7 cellular contexts compared by ENCODE assay signal in the genomic region with DNA sequence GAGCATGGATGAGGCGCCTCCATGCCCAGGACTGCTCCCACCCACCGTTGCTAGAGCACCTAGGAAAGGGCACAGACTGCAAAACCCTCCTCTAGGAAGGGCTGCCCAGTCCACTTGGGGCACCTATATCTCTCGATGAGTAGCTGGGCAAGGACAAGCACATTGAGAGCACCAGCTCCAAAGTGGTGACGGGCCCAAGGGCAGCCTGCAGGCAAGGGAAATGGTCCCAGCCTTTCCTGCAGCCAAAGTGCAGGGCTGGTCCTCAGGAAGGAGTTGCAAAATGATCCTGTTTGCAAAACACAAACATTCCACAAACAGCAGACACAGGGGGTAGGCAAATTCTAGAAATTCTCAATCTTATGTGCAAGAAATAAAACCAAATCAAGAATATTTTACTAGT. TPM values are rescaled to one million over a fixed set of nuclear protein-coding genes. Genes with fewer than 3 reads are reported as not detected.
DNase-seq lines count a peak whose midpoint lies in the region; ATAC-seq, FAIRE-seq and TF ChIP-seq lines count a peak whose summit lies in the region.
"Not testable (repeated sequence)": the region's sequence is repeated elsewhere in the genome, so short reads cannot be mapped to it uniquely, and the experiment has no call there.

No MANE protein-coding gene starts in this region.

- H3K79me2 ChIP-seq in H1 (ENCODE audit: control insufficient read depth in 1 of 2, insufficient read depth in 2 of 2, low read length in 2 of 2): peaks cover 5 to 83% of the 10 kb centered on the region in 2 experiments

- WGBS in H1 (ENCODE audit: extremely low coverage in 1 of 2, insufficient coverage in 1 of 2, insufficient read length in 1 of 2, insufficient replicate concordance in 2 of 2, low coverage in 1 of 2, low lambda C conversion rate in 2 of 2, missing lambda C conversion rate in 1 of 2), 2 experiments: 90% methylated on average over 4 of the region's 4 CpGs; no CpG with 5 or more reads in 1 of the 2 experiments
- 48 to 62% (median 52%) methylated on average over 4 of the region's 4 CpGs for WGBS in heart left ventricle, 4 donors
- WGBS in right cardiac atrium: 61% methylated on average over 4 of the region's 4 CpGs

- H2BK12ac ChIP-seq in H1 (ENCODE audit: low read depth, low read length): not testable (repeated sequence)

- CTCF ChIA-PET in H1 (lab: Charles Lee; ENCODE audit: partially characterized antibody): not testable (repeated sequence)

- H3K36me3 ChIP-seq in H1 (ENCODE audit: control insufficient read depth in 2 of 4, insufficient read depth in 4 of 4, low read length in 3 of 4); heart left ventricle: not testable (repeated sequence)

- H3K4me1 ChIP-seq in H1 (replicated peaks in 1 of 4; ENCODE audit: control insufficient read depth in 3 of 4, insufficient read depth in 4 of 4, low read length in 3 of 4) (peaks cover 4 to 13% (median 7%) of the 10 kb centered on the region in 4 experiments; a peak in 6 of 7 replicates), heart left ventricle (peaks cover 0 to 79% (median 39%) of the 10 kb centered on the region in 12 donors), right cardiac atrium (ENCODE audit: control insufficient read depth, insufficient read depth, low read length) (peaks cover 23% of the 10 kb centered on the region)

- not testable (repeated sequence) for H2BK20ac ChIP-seq in H1 (ENCODE audit: low read length)

- not testable (repeated sequence) for H4K5ac ChIP-seq in H1 (ENCODE audit: insufficient read length, low read depth, low read length)

- H3K79me1 ChIP-seq in H1 (ENCODE audit: low read depth, low read length): peaks cover 21% of the 10 kb centered on the region

- not testable (repeated sequence) for H3K36me3 Mint-ChIP-seq in IgD-negative memory B cell; T-helper 17 cell (ENCODE audit: low read depth); naive B cell
- H3K36me3 Mint-ChIP-seq in stimulated activated memory B cell treated with anti-CD40 and anti-IgM and Interleukin-4, amounts not matched to agents 10 μg/mL and 1 μg/mL and 100 μg/mL, for 72 hours: peaks cover 22% of the 10 kb centered on the region

- not testable (repeated sequence) for H3K18ac ChIP-seq in H1 (ENCODE audit: extremely low read depth, low read length)

- POLR2A ChIA-PET in H1 (lab: Charles Lee; ENCODE audit: partially characterized antibody): not testable (repeated sequence)

- H3K27ac ChIP-seq in H1 (ENCODE audit: low read depth, low read length); right cardiac atrium (ENCODE audit: low read length): not testable (repeated sequence)
- H3K27ac ChIP-seq in heart left ventricle: peak overlapping the region in 8 of 12 donors; percentile 34 to 63 (median 52)

- ATAC-seq in T-helper 17 cell; naive B cell (ENCODE audit: low read depth in 2 of 2); stimulated activated memory B cell treated with anti-CD40 and anti-IgM and Interleukin-4, amounts not matched to agents 10 μg/mL and 1 μg/mL and 100 μg/mL, for 72 hours: not testable (repeated sequence)
- ATAC-seq in heart left ventricle: peak; percentile 33 to 74 (median 50)
- peak; percentile 12 to 30 for ATAC-seq in right cardiac atrium

- not testable (repeated sequence) for TF ChIP-seq POLR2A in H1 (IDR thresholded peaks at IDR 0.05; ENCODE audit: control extremely low read depth in 1 of 2, low read depth in 2 of 2, low read length in 2 of 2); heart left ventricle (IDR thresholded peaks at IDR 0.05)

- not testable (repeated sequence) for H3K4me3 ChIP-seq in H1 (ENCODE audit: extremely low read depth in 1 of 4, insufficient read depth in 2 of 4, low read depth in 3 of 4, low read length in 4 of 4); heart left ventricle; right cardiac atrium (ENCODE audit: low read length)

- H3K23ac ChIP-seq in H1 (ENCODE audit: insufficient read length): not testable (repeated sequence)

- H2AK5ac ChIP-seq in H1 (ENCODE audit: low read depth, low read length): not testable (repeated sequence)

- peak overlapping the region in 2 of 3 donors; percentile 18 to 67 for H3K27ac Mint-ChIP-seq in IgD-negative memory B cell
- H3K27ac Mint-ChIP-seq in T-helper 17 cell: peak overlapping the region; percentile 37
- peak overlapping the region in 4 of 6 donors; percentile 89 to 97 (median 92) for H3K27ac Mint-ChIP-seq in naive B cell
- peak overlapping the region; percentile 97 for H3K27ac Mint-ChIP-seq in stimulated activated memory B cell treated with anti-CD40 and anti-IgM and Interleukin-4, amounts not matched to agents 10 μg/mL and 1 μg/mL and 100 μg/mL, for 72 hours

- not testable (repeated sequence) for DNase-seq in T-helper 17 cell; H1 (ENCODE audit: low read depth in 1 of 2, low spot score in 2 of 2); right cardiac atrium; naive B cell
- DNase-seq in heart left ventricle: peak in 2 of 5 donors; percentile 47 to 62

- not testable (repeated sequence) for TF ChIP-seq CTCF in H1 (IDR thresholded peaks at IDR 0.05; ENCODE audit: control extremely low read depth in 1 of 3, insufficient read depth in 1 of 3, low read depth in 1 of 3, low read length in 3 of 3); heart left ventricle (IDR thresholded peaks at IDR 0.05)

- H2BK15ac ChIP-seq in H1 (ENCODE audit: low read length): not testable (repeated sequence)

- not testable (repeated sequence) for H2BK120ac ChIP-seq in H1 (replicated peaks; ENCODE audit: low read depth, low read length)

- TF ChIP-seq EP300 in H1 (IDR thresholded peaks at IDR 0.05; ENCODE audit: borderline replicate concordance in 1 of 2, low read depth in 2 of 2, low read length in 2 of 2): not testable (repeated sequence)

- peak; percentile 42 for FAIRE-seq in H1 (lab: Jason Lieb, UNC)

- not testable (repeated sequence) for H3K14ac ChIP-seq in H1 (ENCODE audit: insufficient read length)

- H3K4me3 Mint-ChIP-seq in IgD-negative memory B cell (peak overlapping the region in 3 of 4 donors; percentile 8 to 48 (median 46)), naive B cell (peak overlapping the region in 3 of 8 donors; percentile 18 to 68 (median 31))
- not testable (repeated sequence) for H3K4me3 Mint-ChIP-seq in T-helper 17 cell; stimulated activated memory B cell treated with anti-CD40 and anti-IgM and Interleukin-4, amounts not matched to agents 10 μg/mL and 1 μg/mL and 100 μg/mL, for 72 hours

- H3K9me3 Mint-ChIP-seq in IgD-negative memory B cell; naive B cell; stimulated activated memory B cell treated with anti-CD40 and anti-IgM and Interleukin-4, amounts not matched to agents 10 μg/mL and 1 μg/mL and 100 μg/mL, for 72 hours: not testable (repeated sequence)

- not testable (repeated sequence) for H4K8ac ChIP-seq in H1 (ENCODE audit: extremely low read depth, insufficient read depth, low read length)

- H3K4me2 ChIP-seq in H1 (ENCODE audit: insufficient read depth in 1 of 2, low read depth in 2 of 2, low read length in 2 of 2): not testable (repeated sequence)

- H2BK5ac ChIP-seq in H1 (ENCODE audit: low read depth, low read length): not testable (repeated sequence)

- H3K27me3 Mint-ChIP-seq in IgD-negative memory B cell; T-helper 17 cell; naive B cell; stimulated activated memory B cell treated with anti-CD40 and anti-IgM and Interleukin-4, amounts not matched to agents 10 μg/mL and 1 μg/mL and 100 μg/mL, for 72 hours: not testable (repeated sequence)

- TF ChIP-seq RAD21 in H1 (IDR thresholded peaks at IDR 0.05 in 1 of 2, conservative IDR thresholded peaks at IDR 0.05 in 1 of 2; ENCODE audit: low read depth in 2 of 2, low read length in 2 of 2): not testable (repeated sequence)

- not testable (repeated sequence) for H3K9me3 ChIP-seq in T-helper 17 cell (ENCODE audit: control insufficient read depth, low read length, poor library complexity, severe bottlenecking); H1 (ENCODE audit: insufficient read depth in 2 of 2, low read depth in 1 of 2, low read length in 1 of 2); heart left ventricle; right cardiac atrium (ENCODE audit: control insufficient read depth, low read length)

- peaks cover 13 to 23% of the 10 kb centered on the region in 2 experiments for H4K20me1 ChIP-seq in H1 (replicated peaks in 1 of 2; ENCODE audit: control insufficient read depth in 1 of 2, insufficient read depth in 2 of 2, low read length in 2 of 2)

- not testable (repeated sequence) for H3K4ac ChIP-seq in H1 (replicated peaks; ENCODE audit: insufficient read length, low read depth, low read length)

- H3K9ac ChIP-seq in H1 (replicated peaks in 1 of 4; ENCODE audit: extremely low read depth in 1 of 4, low read depth in 3 of 4, low read length in 3 of 4): not testable (repeated sequence)

- peaks cover 64 to 79% (median 73%) of the 10 kb centered on the region in 3 donors for H3K4me1 Mint-ChIP-seq in IgD-negative memory B cell
- peaks cover 29% of the 10 kb centered on the region for H3K4me1 Mint-ChIP-seq in T-helper 17 cell
- peaks cover 69 to 99% (median 92%) of the 10 kb centered on the region in 3 donors for H3K4me1 Mint-ChIP-seq in naive B cell
- peaks cover 99% of the 10 kb centered on the region for H3K4me1 Mint-ChIP-seq in stimulated activated memory B cell treated with anti-CD40 and anti-IgM and Interleukin-4, amounts not matched to agents 10 μg/mL and 1 μg/mL and 100 μg/mL, for 72 hours

- not testable (repeated sequence) for H3K27me3 ChIP-seq in H1 (replicated peaks in 1 of 4; ENCODE audit: control insufficient read depth in 3 of 4, extremely low read depth in 1 of 4, insufficient read depth in 3 of 4, low read length in 3 of 4); heart left ventricle; right cardiac atrium (ENCODE audit: control insufficient read depth, insufficient read depth)

- intact Hi-C loops in heart left ventricle (cut with DNase I): loop anchor here in 2 of 10 donors (5.0 to 10.0 kb wide), 2 partner anchors 77 to 85 kb away; a partner anchor contains a TSS
- intact Hi-C loops in right cardiac atrium (cut with DNase I): not testable (repeated sequence)

- H2AFZ ChIP-seq in H1 (ENCODE audit: low read length): not testable (repeated sequence)

- not testable (repeated sequence) for H3K56ac ChIP-seq in H1 (replicated peaks; ENCODE audit: insufficient read length, low read depth, low read length)

- H4K91ac ChIP-seq in H1 (replicated peaks; ENCODE audit: insufficient read length, low read length): not testable (repeated sequence)

- not testable (repeated sequence) for H3K23me2 ChIP-seq in H1 (ENCODE audit: low read depth, low read length)

RNA-seq across cellular contexts. Expression of a gene that starts 32.4 kb away (rescaled TPM):
- 12.0 TPM for polyA plus RNA-seq in IgD-negative memory B cell
- 10 to 100 TPM; 28.9 to 37.0 TPM for total RNA-seq in T-helper 17 cell
- total RNA-seq in H1 (2021; fragmentation: NEBNext Ultra II Directional; extraction: Animal tissue kit (Norgen Biotek cat#: 25700)): 39.2 and 41.8 TPM in 2 replicates
- 8.3 and 10.8 TPM in 2 replicates for polyA plus RNA-seq in H1 (2011; rRNA removed)
- polyA plus RNA-seq in H1 (2011; cell fraction: cytosol; rRNA removed): 10.7 TPM
- 32.8 TPM for polyA plus RNA-seq in H1 (2011; cell fraction: nucleus; rRNA removed)
- 18.4 to 26.8 TPM (median 20.0 TPM) in 4 replicates for polyA plus RNA-seq in H1 (2012, experiment 1 of 2)
- 5.5 TPM for polyA plus RNA-seq in H1 (2012, experiment 2 of 2)
- polyA plus RNA-seq in H1 (2013, experiment 1 of 2): 13.1 TPM
- 13.3 TPM for polyA plus RNA-seq in H1 (2013, experiment 2 of 2)
- 31.2 and 33.7 TPM in 2 replicates for polyA minus RNA-seq in H1 (2011; rRNA and poly(A)+ RNA removed)
- polyA minus RNA-seq in H1 (2011; cell fraction: cytosol; rRNA and poly(A)+ RNA removed): 13.2 TPM
- polyA minus RNA-seq in H1 (2011; cell fraction: nucleus; rRNA and poly(A)+ RNA removed): 34.5 TPM
- total RNA-seq in heart left ventricle: 100 to 1,000 TPM in 5 of 9 donors, 10 to 100 TPM in 4; 41.3 to 125 (median 101) TPM
- polyA plus RNA-seq in heart left ventricle: 10 to 100 TPM; 45.1 to 51.6 TPM
- total RNA-seq in right cardiac atrium: 100 to 1,000 TPM in 1 of 4 donors, 10 to 100 TPM in 3; 72.1 to 105 (median 79.1) TPM
- polyA plus RNA-seq in right cardiac atrium: 30.4 TPM
- polyA plus RNA-seq in naive B cell (ENCODE audit: low read depth in 6 of 6): 10 to 100 TPM; 10.9 to 28.0 (median 15.6) TPM

Comparison
In these comparisons a context has a peak if more than half of its experiments do, and no peak if none do; other contexts are left out.
1. H3K27ac Mint-ChIP-seq: peak in every context shown above with its lines; median percentile 97 in stimulated activated memory B cell treated with anti-CD40 and anti-IgM and Interleukin-4, amounts not matched to agents 10 μg/mL and 1 μg/mL and 100 μg/mL, for 72 hours; 92 in naive B cell; 42 in IgD-negative memory B cell; 37 in T-helper 17 cell.